11 cellular contexts compared by ENCODE assay signal in genomic region chr16:48367443-48368049, GRCh38. TPM values are rescaled to one million over a fixed set of nuclear protein-coding genes. Genes with fewer than 3 reads are reported as not detected.
DNase-seq lines count a peak whose midpoint lies in the region; TF ChIP-seq lines count a peak whose summit lies in the region.
"Had no signal": no experiment of that assay in that cellular context is flagged by ENCODE, and none has a peak within 500 bp of the region (broad histone marks: within the 10 kb centered on the region; RNA-seq: fewer than 3 reads in every experiment).

No MANE protein-coding gene starts in this region.

- H3K4me1 ChIP-seq in breast epithelium: peaks cover 5 to 19% of the 10 kb centered on the region in 2 donors
- H3K4me1 ChIP-seq in fibroblast of lung (ENCODE audit: control insufficient read depth, extremely low read depth, insufficient read depth, low read length): peaks cover 10% of the 10 kb centered on the region

- H3K79me2 ChIP-seq in SU-DHL-6 (ENCODE audit: insufficient read depth, low read length): peaks cover 95% of the 10 kb centered on the region
- peaks cover 80% of the 10 kb centered on the region for H3K79me2 ChIP-seq in fibroblast of lung (ENCODE audit: control insufficient read depth, insufficient read depth, low read length)

- no peaks in the 10 kb centered on the region for H3K36me3 ChIP-seq in breast epithelium
- H3K36me3 ChIP-seq in SU-DHL-6 (ENCODE audit: low read length): no peaks in the 10 kb centered on the region
- no peaks in the 10 kb centered on the region for H3K36me3 ChIP-seq in fibroblast of lung (ENCODE audit: control insufficient read depth, insufficient read depth, low read length)

- H3K9ac ChIP-seq in SU-DHL-6 (ENCODE audit: low read length) (no peak overlapping the region), fibroblast of lung (ENCODE audit: insufficient read depth, low read length) (no peak overlapping the region)

- H3K4me1 Mint-ChIP-seq in MCF 10A (ENCODE audit: insufficient read depth, unreplicated experiment) (peaks cover 54% of the 10 kb centered on the region), type B pancreatic cell (ENCODE audit: unreplicated experiment) (peaks cover 47% of the 10 kb centered on the region)

- H3K27ac ChIP-seq in breast epithelium: peak overlapping the region in 1 of 2 donors; percentile 95
- no peak overlapping the region for H3K27ac ChIP-seq in SU-DHL-6 (ENCODE audit: low read depth, low read length)
- peak overlapping the region; percentile 89 for H3K27ac ChIP-seq in fibroblast of lung (ENCODE audit: insufficient read depth, low read length)

- H3K27me3 Mint-ChIP-seq in MCF 10A (ENCODE audit: insufficient read depth, unreplicated experiment): no peaks in the 10 kb centered on the region
- H3K27me3 Mint-ChIP-seq in type B pancreatic cell: no peaks in the 10 kb centered on the region

- H3K9me2 ChIP-seq in SU-DHL-6 (replicated peaks; ENCODE audit: insufficient read depth, low read length): no peaks in the 10 kb centered on the region

- H3K4me3 Mint-ChIP-seq in MCF 10A (ENCODE audit: unreplicated experiment): no peak overlapping the region
- no peak overlapping the region for H3K4me3 Mint-ChIP-seq in type B pancreatic cell

- peaks cover 10% of the 10 kb centered on the region; the same call in 1 of the 2 replicates for H3F3A ChIP-seq in SU-DHL-6 (ENCODE audit: insufficient read depth)

- no TSS peak for BruUV-seq in MCF 10A (replicated peaks; lab: Mats Ljungman, UMichigan)

- H3K27ac Mint-ChIP-seq in MCF 10A (ENCODE audit: low read depth, unreplicated experiment) (peak overlapping the region; percentile 95), type B pancreatic cell (peak overlapping the region; percentile 94)

- no peak overlapping the region for H2AFZ ChIP-seq in SU-DHL-6 (ENCODE audit: low read depth, low read length, severe bottlenecking)
- H2AFZ ChIP-seq in fibroblast of lung (ENCODE audit: low read length): no peak overlapping the region

- TF ChIP-seq POLR2A in breast epithelium (IDR thresholded peaks at IDR 0.05): no peak

- H3K9me3 ChIP-seq in breast epithelium: no peaks in the 10 kb centered on the region
- no peaks in the 10 kb centered on the region for H3K9me3 ChIP-seq in SU-DHL-6 (ENCODE audit: insufficient read depth, low read length)
- H3K9me3 ChIP-seq in fibroblast of lung (ENCODE audit: control insufficient read depth, insufficient read depth, low read depth, low read length): no peaks in the 10 kb centered on the region

- H3K4me2 ChIP-seq in SU-DHL-6 (ENCODE audit: low read depth, low read length, poor library complexity, severe bottlenecking) (peak overlapping the region; percentile 94), fibroblast of lung (ENCODE audit: extremely low read depth, insufficient read depth, low read length) (no peak overlapping the region)

- H3K4me3 ChIP-seq in breast epithelium (no peak overlapping the region), SU-DHL-6 (ENCODE audit: insufficient read depth, low read length, poor library complexity, severe bottlenecking) (no peak overlapping the region), fibroblast of lung (replicated peaks in 1 of 4; ENCODE audit: control extremely low read depth in 1 of 4, insufficient read depth in 1 of 4, low read depth in 3 of 4, low read length in 4 of 4) (peak overlapping the region in 1 of 4 experiments; percentile 3)

- TF ChIP-seq CTCF in MCF 10A (IDR thresholded peaks at IDR 0.05; ENCODE audit: unreplicated experiment) (no peak), breast epithelium (IDR thresholded peaks at IDR 0.05) (no peak), SU-DHL-6 (IDR thresholded peaks at IDR 0.05; ENCODE audit: insufficient read depth, low read length, poor library complexity, severe bottlenecking) (no peak), fibroblast of lung (conservative IDR thresholded peaks at IDR 0.05 in 1 of 2, IDR thresholded peaks at IDR 0.05 in 1 of 2; ENCODE audit: low read depth in 1 of 2, low read length in 2 of 2) (no peak), type B pancreatic cell (conservative IDR thresholded peaks at IDR 0.05) (no peak)

- DNase-seq in MCF 10A (ENCODE audit: unreplicated experiment) (no peak), breast epithelium (ENCODE audit: low spot score in 2 of 2) (no peak), fibroblast of lung (ENCODE audit: low read depth in 2 of 2) (peak in 1 of 2 donors; percentile 14), type B pancreatic cell (ENCODE audit: extremely low spot score, unreplicated experiment) (no peak), NCI-H1694 (lab: John Stamatoyannopoulos, UW) (no peak), NCI-H345 treated with DMSO at 0.1 percent for 48 hours (lab: John Stamatoyannopoulos, UW; ENCODE audit: unreplicated experiment) (no peak), NCI-H2081 (lab: John Stamatoyannopoulos, UW) (no peak)
- DNase-seq: left ventricle myocardium superior, NCI-H2171 treated with DMSO at 0.1 percent for 48 hours, SHP77 had no signal

- intact Hi-C loops in MCF 10A (cut with micrococcal nuclease): loop anchor here (5.0 kb wide), 3 partner anchors 95 to 255 kb away; no protein-coding TSS in a partner anchor
- intact Hi-C loops in breast epithelium (cut with DNase I; ENCODE audit: low total_unique reads): loop anchor here (5.0 kb wide), 1 partner anchor 155 kb away; no protein-coding TSS in a partner anchor

- H3K27me3 ChIP-seq in breast epithelium (no peaks in the 10 kb centered on the region), SU-DHL-6 (ENCODE audit: low read length) (no peaks in the 10 kb centered on the region), fibroblast of lung (ENCODE audit: control insufficient read depth, insufficient read depth, low read length) (no peaks in the 10 kb centered on the region)

- H3K9me3 Mint-ChIP-seq in MCF 10A (ENCODE audit: unreplicated experiment) (no peaks in the 10 kb centered on the region), type B pancreatic cell (no peaks in the 10 kb centered on the region)

- peaks cover 18% of the 10 kb centered on the region for H4K20me1 ChIP-seq in SU-DHL-6 (ENCODE audit: low read depth, low read length)
- H4K20me1 ChIP-seq in fibroblast of lung (ENCODE audit: control insufficient read depth, extremely low read depth, insufficient read depth, low read length): no peaks in the 10 kb centered on the region

- POLR2A ChIA-PET in MCF 10A (lab: Yijun Ruan, JAX): interaction anchor here (1.1 to 6.2 kb wide), 9 partner anchors 11 to 1395 kb away, joined by 3 to 157 read pairs (median 20); partner anchors contain the start of genes N4BP1 and SIAH1

- CTCF ChIA-PET in MCF 10A (lab: Yijun Ruan, JAX): interaction anchor here (0.8 to 3.8 kb wide), 4 partner anchors 13 to 256 kb away, joined by 3 to 23 read pairs (median 7); no protein-coding TSS in a partner anchor

- peaks cover 4% of the 10 kb centered on the region for H3K36me3 Mint-ChIP-seq in MCF 10A (ENCODE audit: insufficient read depth, unreplicated experiment)
- H3K36me3 Mint-ChIP-seq in type B pancreatic cell: peaks cover 5% of the 10 kb centered on the region

RNA-seq across cellular contexts. Expression of gene SIAH1, which starts 17.7 kb away (rescaled TPM):
- total RNA-seq in MCF 10A (2022) (19.9 and 22.4 TPM in 2 replicates), breast epithelium (10 to 100 TPM; 36.2 to 45.2 (median 44.2) TPM), fibroblast of lung (50.6 and 59.1 TPM in 2 replicates), type B pancreatic cell (ENCODE audit: low replicate concordance) (23.3 and 26.8 TPM in 2 replicates)
- polyA plus RNA-seq in fibroblast of lung: 17.4 and 21.4 TPM in 2 replicates
- 12.9 and 14.5 TPM in 2 replicates for polyA plus RNA-seq in fibroblast of lung (2012)
- polyA minus RNA-seq in fibroblast of lung (ENCODE audit: low replicate concordance): 11.9 and 24.3 TPM in 2 replicates
